17 cellular contexts compared by ENCODE assay signal in genomic region chr3:98741121-98741716, GRCh38. TPM values are rescaled to one million over a fixed set of nuclear protein-coding genes. Genes with fewer than 3 reads are reported as not detected.
A peak's percentile ranks its signal among the peaks of the same experiment; 100 is the strongest.
DNase-seq lines count a peak whose midpoint lies in the region; FAIRE-seq and TF ChIP-seq lines count a peak whose summit lies in the region.
"Had no signal": no experiment of that assay in that cellular context is flagged by ENCODE, and none has a peak within 500 bp of the region (broad histone marks: within the 10 kb centered on the region; RNA-seq: fewer than 3 reads in every experiment).

No MANE protein-coding gene starts in this region.

- H3K4me1 ChIP-seq in mesodermal cell (ENCODE audit: control insufficient read depth, insufficient read depth, low read length, poor library complexity, severe bottlenecking) (peaks cover 58% of the 10 kb centered on the region), vagina (no peaks in the 10 kb centered on the region)
- H3K4me1 ChIP-seq: body of pancreas, sigmoid colon had no signal

- intact Hi-C loops in vagina (cut with DNase I): no loop called here

- WGBS in mesodermal cell (ENCODE audit: insufficient coverage in 2 of 2), 2 experiments: 61 to 91% methylated on average over 2 to 4 of the region's 5 CpGs

- no peaks in the 10 kb centered on the region for H3K27me3 ChIP-seq in vagina
- H3K27me3 ChIP-seq: body of pancreas, sigmoid colon had no signal

- FAIRE-seq in H54 (lab: Jason Lieb, UNC): peak; percentile 89
- FAIRE-seq: GM19239 had no signal

- H3K36me3 ChIP-seq in mesodermal cell (ENCODE audit: control insufficient read depth, insufficient read depth, low read length) (peaks cover 40% of the 10 kb centered on the region), vagina (no peaks in the 10 kb centered on the region)
- H3K36me3 ChIP-seq: sigmoid colon had no signal

- H3K4me3 ChIP-seq in fibroblast of the aortic adventitia (ENCODE audit: low read depth, low read length): no peak overlapping the region
- no peak overlapping the region for H3K4me3 ChIP-seq in mesodermal cell (ENCODE audit: extremely low read depth, insufficient read depth, low read length, poor library complexity, severe bottlenecking)
- H3K4me3 ChIP-seq in vagina: no peak overlapping the region
- H3K4me3 ChIP-seq: body of pancreas, sigmoid colon had no signal

- DNase-seq in H54 (ENCODE audit: insufficient read length, low spot score) (no peak), RPMI7951 (ENCODE audit: low read depth) (peak; percentile 81), fibroblast of the aortic adventitia (ENCODE audit: low read depth) (peak; percentile 76), hippocampal formation (lab: John Stamatoyannopoulos, UW) (no peak), NCI-H1694 (lab: John Stamatoyannopoulos, UW) (no peak), vagina (ENCODE audit: extremely low spot score in 2 of 2) (no peak), NK-92 (lab: John Stamatoyannopoulos, UW; ENCODE audit: unreplicated experiment) (no peak)
- DNase-seq: activated CD8-positive, alpha-beta memory T cell treated with anti-CD3 and anti-CD28 coated beads for 24 hours; activated gamma-delta T cell; body of pancreas; C1 segment of cervical spinal cord; endodermal cell; NK-92 treated with Interleukin-12 subunit alpha and Interleukin-12 subunit beta, amount 100 ng/mL, for 24 hours; sigmoid colon; stimulated activated naive CD4-positive, alpha-beta T cell had no signal

- no peaks in the 10 kb centered on the region for H3K9me3 ChIP-seq in mesodermal cell (ENCODE audit: control insufficient read depth, low read length)
- H3K9me3 ChIP-seq in vagina: no peaks in the 10 kb centered on the region
- H3K9me3 ChIP-seq: body of pancreas, sigmoid colon had no signal

- TF ChIP-seq POLR2A in H54 (IDR thresholded peaks at IDR 0.05; ENCODE audit: low read depth, low read length) (no peak), vagina (IDR thresholded peaks at IDR 0.05) (no peak)

- TF ChIP-seq CTCF in fibroblast of the aortic adventitia (IDR thresholded peaks at IDR 0.05; ENCODE audit: insufficient read depth, low read length) (no peak), vagina (IDR thresholded peaks at IDR 0.05) (no peak)

- peak overlapping the region; percentile 97 for H3K27ac ChIP-seq in mesodermal cell (ENCODE audit: low read depth, low read length, severe bottlenecking)
- H3K27ac ChIP-seq in vagina: no peak overlapping the region
- H3K27ac ChIP-seq: body of pancreas, sigmoid colon had no signal

RNA-seq across cellular contexts. Expression of gene ST3GAL6, which starts 21.9 kb away (rescaled TPM):
- total RNA-seq in RPMI7951 (2014; rRNA removed; shearing (Covaris generic)): 8.6 and 10.5 TPM in 2 replicates
- total RNA-seq in fibroblast of the aortic adventitia (ENCODE audit: low replicate concordance): 2.3 and 3.5 TPM in 2 replicates
- 50.5 TPM for polyA plus RNA-seq in mesodermal cell (2013, experiment 1 of 2)
- 55.3 TPM for polyA plus RNA-seq in mesodermal cell (2013, experiment 2 of 2)
- 1.7 TPM for total RNA-seq in vagina

Comparison
In these comparisons a context has a peak if more than half of its experiments do, and no peak if none do; other contexts are left out.
1. DNase-seq: peak in RPMI7951 (single experiment) and fibroblast of the aortic adventitia (single experiment); none in H54 (single experiment), hippocampal formation (0 of 2), NCI-H1694 (single experiment), vagina (0 of 2) and NK-92 (single experiment).